13 cellular contexts compared by ENCODE assay signal in genomic region chr16:80518436-80518835, GRCh38. TPM values are rescaled to one million over a fixed set of nuclear protein-coding genes. Genes with fewer than 3 reads are reported as not detected.
DNase-seq lines count a peak whose midpoint lies in the region; ATAC-seq and TF ChIP-seq lines count a peak whose summit lies in the region.
"Had no signal": no experiment of that assay in that cellular context is flagged by ENCODE, and none has a peak within 500 bp of the region (broad histone marks: within the 10 kb centered on the region; RNA-seq: fewer than 3 reads in every experiment).

No MANE protein-coding gene starts in this region.

- CTCF ChIA-PET in naive thymus-derived CD4-positive, alpha-beta T cell (lab: Charles Lee) = interaction anchor here (0.6 to 1.0 kb wide), 4 partner anchors 8 to 918 kb away, joined by 3 to 4 read pairs (median 3); partner anchors contain the start of gene MAF

- H3K4me3 ChIP-seq in Loucy (ENCODE audit: low read length, poor library complexity, severe bottlenecking) (peak overlapping the region; percentile 67), stomach (no peak overlapping the region)
- no peak overlapping the region for H3K4me3 ChIP-seq in naive thymus-derived CD4-positive, alpha-beta T cell (ENCODE audit: low read length)
- H3K4me3 ChIP-seq: lung, psoas muscle, uterus had no signal

- no peaks in the 10 kb centered on the region for H3K9me2 ChIP-seq in Loucy (replicated peaks; ENCODE audit: low read depth, low read length)

- peak overlapping the region; percentile 78 for H3K4me2 ChIP-seq in Loucy (ENCODE audit: low read depth, low read length, poor library complexity, severe bottlenecking)

- no peaks in the 10 kb centered on the region for H3K36me3 Mint-ChIP-seq in naive thymus-derived CD4-positive, alpha-beta T cell

- TF ChIP-seq CTCF in Loucy (conservative IDR thresholded peaks at IDR 0.05; ENCODE audit: low read length) (no peak), stomach (IDR thresholded peaks at IDR 0.05) (no peak)

- peak; percentile 38 for DNase-seq in activated CD4-positive, alpha-beta T cell treated with anti-CD3 and anti-CD28 coated beads for 48 hours
- no peak for DNase-seq in activated CD4-positive, alpha-beta T cell treated with anti-CD3 and anti-CD28 coated beads for 1 hour
- DNase-seq in activated naive CD4-positive, alpha-beta T cell treated with anti-CD3 and anti-CD28 coated beads, Interleukin-2, amount 50 U/mL, for 16 hours = peak; percentile 11
- DNase-seq in naive thymus-derived CD4-positive, alpha-beta T cell = peak in 7 of 9 donors; percentile 17 to 54 (median 34)
- no peak for DNase-seq in stomach
- DNase-seq in NCI-H2107 treated with DMSO at 0.1 percent for 48 hours (lab: John Stamatoyannopoulos, UW; ENCODE audit: unreplicated experiment) = no peak
- DNase-seq in stimulated activated CD8-positive, alpha-beta memory T cell treated with anti-CD3 and anti-CD28 coated beads, Interleukin-4, amount 100 ng/mL, for 48 hours = no peak
- DNase-seq: dermis blood vessel endothelial cell, psoas muscle, uterus had no signal

- H3K79me2 ChIP-seq in Loucy (ENCODE audit: insufficient read depth, low read length) = no peaks in the 10 kb centered on the region

- peak overlapping the region in 4 of 9 donors; percentile 14 to 53 (median 28) for H3K27ac Mint-ChIP-seq in naive thymus-derived CD4-positive, alpha-beta T cell

- H3K27me3 Mint-ChIP-seq in naive thymus-derived CD4-positive, alpha-beta T cell = peaks cover 0 to 34% (median 0%) of the 10 kb centered on the region in 5 donors

- intact Hi-C loops in naive thymus-derived CD4-positive, alpha-beta T cell (cut with micrococcal nuclease) = loop anchor here in 1 of 2 donors (5.0 kb wide), 1 partner anchor 1426 kb away; no protein-coding TSS in a partner anchor
- intact Hi-C loops in stomach (cut with DNase I; ENCODE audit: low total_unique reads) = no loop called here

- no peak for TF ChIP-seq POLR2A in stomach (IDR thresholded peaks at IDR 0.05)

- H3K27ac ChIP-seq in naive thymus-derived CD4-positive, alpha-beta T cell (ENCODE audit: low read depth, low read length) = no peak overlapping the region
- H3K27ac ChIP-seq in stomach = no peak overlapping the region
- H3K27ac ChIP-seq: psoas muscle, uterus had no signal

- peak; percentile 61 for ATAC-seq in naive thymus-derived CD4-positive, alpha-beta T cell
- ATAC-seq: psoas muscle had no signal

- no peak for TF ChIP-seq EP300 in stomach (IDR thresholded peaks at IDR 0.05)

- H3K9me3 Mint-ChIP-seq in naive thymus-derived CD4-positive, alpha-beta T cell = peaks cover 0 to 2% (median 0%) of the 10 kb centered on the region in 11 donors

- peak overlapping the region; percentile 47 for H3K9ac ChIP-seq in Loucy (ENCODE audit: low read depth, low read length, poor library complexity, severe bottlenecking)

- H3K36me3 ChIP-seq in Loucy (ENCODE audit: insufficient read depth, low read length) = no peaks in the 10 kb centered on the region
- no peaks in the 10 kb centered on the region for H3K36me3 ChIP-seq in naive thymus-derived CD4-positive, alpha-beta T cell (ENCODE audit: control insufficient read depth in 2 of 3, insufficient read depth in 3 of 3, low read length in 3 of 3)
- H3K36me3 ChIP-seq in stomach = no peaks in the 10 kb centered on the region
- H3K36me3 ChIP-seq: uterus had no signal

- H4K20me1 ChIP-seq in Loucy (ENCODE audit: insufficient read depth, low read length, poor library complexity, severe bottlenecking) = no peaks in the 10 kb centered on the region

- no peaks in the 10 kb centered on the region for H3F3A ChIP-seq in Loucy (ENCODE audit: low read depth)

- H3K4me1 ChIP-seq in Loucy (ENCODE audit: insufficient read depth, low read length, poor library complexity, severe bottlenecking) (peaks cover 24% of the 10 kb centered on the region), stomach (no peaks in the 10 kb centered on the region)
- H3K4me1 ChIP-seq in naive thymus-derived CD4-positive, alpha-beta T cell (ENCODE audit: control insufficient read depth in 2 of 2, insufficient read depth in 2 of 2, low read length in 2 of 2) = peaks cover 14 to 17% of the 10 kb centered on the region in 2 donors
- H3K4me1 ChIP-seq: psoas muscle, uterus had no signal

- WGBS in stomach, 5 donors = 32 to 45% (median 39%) methylated on average over 7 of the region's 7 CpGs

- POLR2A ChIA-PET in naive thymus-derived CD4-positive, alpha-beta T cell (lab: Charles Lee) = no interaction called here

- H3K27me3 ChIP-seq in Loucy (ENCODE audit: insufficient read depth, low read length, poor library complexity, severe bottlenecking) (no peaks in the 10 kb centered on the region), stomach (peaks cover 0 to 13% (median 0%) of the 10 kb centered on the region in 3 donors)
- no peaks in the 10 kb centered on the region for H3K27me3 ChIP-seq in naive thymus-derived CD4-positive, alpha-beta T cell (ENCODE audit: control insufficient read depth in 2 of 2, insufficient read depth in 2 of 2, low read length in 2 of 2)

- H2AFZ ChIP-seq in Loucy (ENCODE audit: low read length) = peak overlapping the region; percentile 49

- H3K9me3 ChIP-seq in Loucy (ENCODE audit: insufficient read depth, low read depth, low read length) = no peaks in the 10 kb centered on the region
- H3K9me3 ChIP-seq in naive thymus-derived CD4-positive, alpha-beta T cell (ENCODE audit: control insufficient read depth in 2 of 3, low read length in 3 of 3) = no peaks in the 10 kb centered on the region
- H3K9me3 ChIP-seq in stomach = no peaks in the 10 kb centered on the region
- H3K9me3 ChIP-seq: psoas muscle, uterus had no signal

- peaks cover 13 to 20% (median 16%) of the 10 kb centered on the region in 7 donors for H3K4me1 Mint-ChIP-seq in naive thymus-derived CD4-positive, alpha-beta T cell

- H3K4me3 Mint-ChIP-seq in naive thymus-derived CD4-positive, alpha-beta T cell = peak overlapping the region in 8 of 10 donors; percentile 44 to 82 (median 57)

RNA-seq across cellular contexts. Expression of gene DYNLRB2, which starts 22.4 kb away (rescaled TPM):
- 1 to 10 TPM in 1 of 5 experiments, under 1 TPM in 1, not detected in 3; 0.92 to 1.2 TPM for total RNA-seq in naive thymus-derived CD4-positive, alpha-beta T cell
- not detected for polyA plus RNA-seq in naive thymus-derived CD4-positive, alpha-beta T cell
- total RNA-seq in stomach = not detected
- polyA plus RNA-seq in stomach = 1 to 10 TPM in 1 of 3 donors, not detected in 2; 1.6 TPM
- total RNA-seq: A673, dermis blood vessel endothelial cell, psoas muscle had no signal

Comparison
In these comparisons a context has a peak if more than half of its experiments do, and no peak if none do; other contexts are left out.
1. DNase-seq: peak in activated CD4-positive, alpha-beta T cell treated with anti-CD3 and anti-CD28 coated beads for 48 hours (single experiment), activated naive CD4-positive, alpha-beta T cell treated with anti-CD3 and anti-CD28 coated beads, Interleukin-2, amount 50 U/mL, for 16 hours (single experiment) and naive thymus-derived CD4-positive, alpha-beta T cell (7 of 9); none in activated CD4-positive, alpha-beta T cell treated with anti-CD3 and anti-CD28 coated beads for 1 hour (single experiment), stomach (single experiment), NCI-H2107 treated with DMSO at 0.1 percent for 48 hours (single experiment) and stimulated activated CD8-positive, alpha-beta memory T cell treated with anti-CD3 and anti-CD28 coated beads, Interleukin-4, amount 100 ng/mL, for 48 hours (single experiment).